In genomic region chr16:4891886-4892216, GRCh38 we compare ENCODE assay signal across 18 cellular contexts. TPM values are rescaled to one million over a fixed set of nuclear protein-coding genes. Genes with fewer than 3 reads are reported as not detected.
DNase-seq lines count a peak whose midpoint lies in the region; ATAC-seq and TF ChIP-seq lines count a peak whose summit lies in the region.
"Had no signal": no experiment of that assay in that cellular context is flagged by ENCODE, and none has a peak within 500 bp of the region (broad histone marks: within the 10 kb centered on the region; RNA-seq: fewer than 3 reads in every experiment).

No MANE protein-coding gene starts in this region.

- H2BK12ac ChIP-seq in neuronal stem cell (ENCODE audit: low read length) = no peak overlapping the region

- no peak overlapping the region for H2BK120ac ChIP-seq in neuronal stem cell (ENCODE audit: low read depth, low read length)

- H3K9ac ChIP-seq in neuronal stem cell (ENCODE audit: low read depth, low read length, poor library complexity) = no peak overlapping the region
- H3K9ac ChIP-seq: BLaER1 had no signal

- no peak for TF ChIP-seq RAD21 in Ishikawa (IDR thresholded peaks at IDR 0.05; ENCODE audit: low read depth)

- H3K4me2 ChIP-seq in neuronal stem cell (ENCODE audit: insufficient read depth, low read length, poor library complexity, severe bottlenecking) = no peak overlapping the region
- H3K4me2 ChIP-seq: BLaER1, GM23338, PC-9 had no signal

- H3K18ac ChIP-seq in neuronal stem cell (ENCODE audit: low read length) = no peak overlapping the region

- peak overlapping the region; percentile 52 for H2AK5ac ChIP-seq in neuronal stem cell (ENCODE audit: low read depth, low read length)

- WGBS in neuronal stem cell (ENCODE audit: extremely low coverage in 2 of 2, insufficient read length in 2 of 2, insufficient replicate concordance in 1 of 2), 2 donors = no CpG with 5 or more reads among the region's 12 CpGs

- TF ChIP-seq EP300 in Ishikawa (IDR thresholded peaks at IDR 0.05; ENCODE audit: borderline replicate concordance) = peak; percentile 11; the same call in 1 of the 2 replicates

- H3K4me3 ChIP-seq in neuronal stem cell (ENCODE audit: low read length in 2 of 2) = no peak overlapping the region
- H3K4me3 ChIP-seq: BLaER1, GM23338, PC-9 had no signal

- H2BK5ac ChIP-seq in neuronal stem cell (ENCODE audit: low read length) = no peak overlapping the region

- H3K4ac ChIP-seq in neuronal stem cell (ENCODE audit: low read length) = no peak overlapping the region

- H3K23ac ChIP-seq in neuronal stem cell (ENCODE audit: low read depth, low read length, poor library complexity) = no peak overlapping the region

- DNase-seq in DMS79 treated with DMSO at 0.1 percent for 48 hours (lab: John Stamatoyannopoulos, UW) (peak; percentile 19), SHP77 treated with DMSO at 0.1 percent for 48 hours (lab: John Stamatoyannopoulos, UW) (peak; percentile 31), neuronal stem cell (ENCODE audit: low spot score) (no peak), hepatic stellate cell (ENCODE audit: low spot score) (no peak)
- DNase-seq: GDM1, Karpas-422, NCI-H1417, NCI-H2029 treated with DMSO at 0.1 percent for 48 hours, NCI-H226, PC-9, Right ventricle myocardium superior, T-helper 2 cell had no signal

- H3K27ac ChIP-seq in neuronal stem cell (replicated peaks; ENCODE audit: low read length) = no peak overlapping the region
- H3K27ac ChIP-seq: BLaER1, PC-9 had no signal

- no peaks in the 10 kb centered on the region for H3K4me1 ChIP-seq in neuronal stem cell (ENCODE audit: control insufficient read depth in 2 of 2, insufficient read depth in 1 of 2, low read depth in 1 of 2, low read length in 2 of 2)

- no peak overlapping the region for H2BK15ac ChIP-seq in neuronal stem cell (ENCODE audit: low read length)

- H4K8ac ChIP-seq in neuronal stem cell (ENCODE audit: low read depth, low read length) = no peak overlapping the region

- no peaks in the 10 kb centered on the region for H3K9me3 ChIP-seq in neuronal stem cell (replicated peaks in 1 of 2; ENCODE audit: control insufficient read depth in 2 of 2, insufficient read depth in 1 of 2, low read depth in 1 of 2, low read length in 2 of 2)
- H3K9me3 ChIP-seq: BLaER1 had no signal

- no peaks in the 10 kb centered on the region for H3K27me3 ChIP-seq in neuronal stem cell (ENCODE audit: control insufficient read depth in 3 of 3, insufficient read depth in 3 of 3, low read depth in 1 of 3, low read length in 3 of 3)
- H3K27me3 ChIP-seq: BLaER1 had no signal

- ATAC-seq in GM21526 (IDR thresholded peaks at IDR 0.05; ENCODE audit: low FRiP score, unreplicated experiment) (no peak), HG03378 (IDR thresholded peaks at IDR 0.05; ENCODE audit: unreplicated experiment) (no peak)
- ATAC-seq: GM23338, HepG2 had no signal

- peaks cover 2% of the 10 kb centered on the region for H3K79me1 ChIP-seq in neuronal stem cell (ENCODE audit: low read depth, low read length)

- no peak overlapping the region for H3K14ac ChIP-seq in neuronal stem cell (ENCODE audit: low read length)

- H3K36me3 ChIP-seq in neuronal stem cell (replicated peaks in 1 of 2; ENCODE audit: control insufficient read depth in 2 of 2, insufficient read depth in 2 of 2, low read length in 2 of 2) = peaks cover 9% of the 10 kb centered on the region in 2 donors

- H4K91ac ChIP-seq in neuronal stem cell (ENCODE audit: low read depth, low read length, poor library complexity) = no peak overlapping the region

- H2AFZ ChIP-seq in neuronal stem cell (ENCODE audit: low read length) = no peak overlapping the region
- H2AFZ ChIP-seq: GM23338, PC-9 had no signal

TF ChIP-seq in Ishikawa, 13 proteins besides CTCF, POLR2A, EP300 and RAD21:
- TF ChIP-seq EGR1 (IDR thresholded peaks at IDR 0.05) (peak; percentile 11; the same call in 1 of the 2 replicates), NFIC (IDR thresholded peaks at IDR 0.05) (0 out of 2 replicates have a peak, but pooled peaks have one; percentile 28), TAF1 (IDR thresholded peaks at IDR 0.05; ENCODE audit: low read depth) (no peak)
TF ChIP-seq in Ishikawa: peak in this region for 2.

RNA-seq across cellular contexts. Expression of gene UBN1, which starts 44.6 kb away (rescaled TPM):
- 23.1 TPM for polyA plus RNA-seq in neuronal stem cell (2013, experiment 1 of 2)
- 23.3 TPM for polyA plus RNA-seq in neuronal stem cell (2013, experiment 2 of 2)

RNA-seq across cellular contexts. Expression of gene GLYR1, which starts 44.8 kb away (rescaled TPM):
- polyA plus RNA-seq in neuronal stem cell (2013, experiment 1 of 2) = 45.6 TPM
- 46.1 TPM for polyA plus RNA-seq in neuronal stem cell (2013, experiment 2 of 2)

RNA-seq across cellular contexts. Expression of gene PPL, which starts 45.1 kb away (rescaled TPM):
- polyA plus RNA-seq in neuronal stem cell (2013, experiment 1 of 2) = 0.82 TPM
- polyA plus RNA-seq in neuronal stem cell (2013, experiment 2 of 2) = 0.98 TPM

Comparison
In these comparisons a context has a peak if more than half of its experiments do, and no peak if none do; other contexts are left out.
1. DNase-seq: peak in DMS79 treated with DMSO at 0.1 percent for 48 hours (single experiment) and SHP77 treated with DMSO at 0.1 percent for 48 hours (single experiment); none in neuronal stem cell (single experiment) and hepatic stellate cell (single experiment).